ENCODE assay signal across 16 cellular contexts in genomic region chr1:44303532-44303931, GRCh38.
"Had no signal": no experiment of that assay in that cellular context is flagged by ENCODE, and none has a peak within 500 bp of the region (broad histone marks: within the 10 kb centered on the region; RNA-seq: fewer than 3 reads in every experiment).

No MANE protein-coding gene starts in this region.

- H3K27me3 ChIP-seq: foreskin keratinocyte, stomach had no signal

- H3K9me3 Mint-ChIP-seq: endodermal cell; naive thymus-derived CD8-positive, alpha-beta T cell; neural crest cell had no signal

- ATAC-seq: foreskin keratinocyte; naive thymus-derived CD8-positive, alpha-beta T cell; sciatic nerve had no signal

- H3K4me1 ChIP-seq: foreskin keratinocyte, stomach had no signal

- H3K4me3 Mint-ChIP-seq: endodermal cell, neural crest cell had no signal

- H3K4me3 ChIP-seq: coronary artery, stomach, thoracic aorta had no signal

- H3K27ac Mint-ChIP-seq: endodermal cell had no signal

- H3K27ac ChIP-seq: coronary artery, foreskin keratinocyte, stomach, thoracic aorta had no signal

- H3K9me3 ChIP-seq: stomach, thoracic aorta had no signal

- DNase-seq: effector CD4-positive, alpha-beta T cell; endodermal cell; erythroblast; foreskin keratinocyte; kidney; mammary epithelial cell; naive thymus-derived CD8-positive, alpha-beta T cell; stimulated activated CD4-positive, alpha-beta T cell treated with anti-CD3 and anti-CD28 coated beads, Interleukin-2, amount 100 ng/mL, for 24 hours; stimulated activated CD4-positive, alpha-beta T cell treated with anti-CD3 and anti-CD28 coated beads, Interleukin-4, amount 100 ng/mL, for 4 hours; stimulated activated naive CD4-positive, alpha-beta T cell; stomach; substantia nigra had no signal

- H3K27me3 Mint-ChIP-seq: naive thymus-derived CD8-positive, alpha-beta T cell had no signal
